Comparison of ENCODE assay signal across 26 cellular contexts in genomic region chr9:95522871-95523370, GRCh38.
"Had no signal": no experiment of that assay in that cellular context is flagged by ENCODE, and none has a peak within 500 bp of the region (broad histone marks: within the 10 kb centered on the region; RNA-seq: fewer than 3 reads in every experiment).

No MANE protein-coding gene starts in this region.

- ATAC-seq: left ventricle myocardium superior; mucosa of descending colon; natural killer cell treated with Interleukin-12 subunit alpha and Interleukin-12 subunit beta and Interleukin-15 and Interleukin-18, amount 100 ng/mL, for 72 hours; pancreas; right lobe of liver; stimulated activated effector memory CD8-positive, alpha-beta T cell treated with anti-CD3 and anti-CD28 coated beads, Interleukin-12 subunit alpha, Interleukin-12 subunit beta, amount 100 ng/mL, for 72 hours had no signal

- H3K9me3 Mint-ChIP-seq: immature natural killer cell; natural killer cell treated with Interleukin-12 subunit alpha and Interleukin-12 subunit beta and Interleukin-15 and Interleukin-18, amount 100 ng/mL, for 72 hours; stimulated activated effector memory CD8-positive, alpha-beta T cell treated with anti-CD3 and anti-CD28 coated beads, Interleukin-12 subunit alpha, Interleukin-12 subunit beta, amount 100 ng/mL, for 72 hours had no signal

- H3K9me3 ChIP-seq: esophagus muscularis mucosa, mucosa of descending colon, neutrophil, pancreas, right lobe of liver, thyroid gland had no signal

- H3K4me3 ChIP-seq: dorsolateral prefrontal cortex, esophagus muscularis mucosa, lung, mucosa of descending colon, pancreas, right lobe of liver, stomach, thyroid gland had no signal

- H3K36me3 Mint-ChIP-seq: immature natural killer cell; mesothelial cell of epicardium; natural killer cell treated with Interleukin-12 subunit alpha and Interleukin-12 subunit beta and Interleukin-15 and Interleukin-18, amount 100 ng/mL, for 72 hours; stimulated activated effector memory CD8-positive, alpha-beta T cell treated with anti-CD3 and anti-CD28 coated beads, Interleukin-12 subunit alpha, Interleukin-12 subunit beta, amount 100 ng/mL, for 72 hours; type B pancreatic cell had no signal

- H3K27ac Mint-ChIP-seq: immature natural killer cell; memory B cell; mesothelial cell of epicardium; naive B cell; natural killer cell treated with Interleukin-12 subunit alpha and Interleukin-12 subunit beta and Interleukin-15 and Interleukin-18, amount 100 ng/mL, for 72 hours; progenitor cell of endocrine pancreas; stimulated activated effector memory CD8-positive, alpha-beta T cell treated with anti-CD3 and anti-CD28 coated beads, Interleukin-12 subunit alpha, Interleukin-12 subunit beta, amount 100 ng/mL, for 72 hours; type B pancreatic cell had no signal

- H3K36me3 ChIP-seq: esophagus muscularis mucosa, neutrophil, pancreas, right lobe of liver, stomach, thyroid gland had no signal

- H3K4me1 ChIP-seq: esophagus muscularis mucosa, pancreas, right lobe of liver, stomach, thyroid gland had no signal

- H3K4me1 Mint-ChIP-seq: immature natural killer cell; memory B cell; mesothelial cell of epicardium; naive B cell; neural crest cell; stimulated activated effector memory CD8-positive, alpha-beta T cell treated with anti-CD3 and anti-CD28 coated beads, Interleukin-12 subunit alpha, Interleukin-12 subunit beta, amount 100 ng/mL, for 72 hours had no signal

- DNase-seq: dorsolateral prefrontal cortex; effector CD8-positive, alpha-beta T cell; foreskin melanocyte; glutamatergic neuron; hypothalamus; immature natural killer cell; left ventricle myocardium superior; mucosa of descending colon; naive B cell; pancreas; right lobe of liver; stimulated activated CD4-positive, alpha-beta T cell treated with anti-CD3 and anti-CD28 coated beads, Interleukin-2, amount 100 ng/mL, for 24 hours; stimulated activated CD4-positive, alpha-beta T cell treated with anti-CD3 and anti-CD28 coated beads, Interleukin-4, amount 100 ng/mL, for 24 hours; stimulated activated naive CD4-positive, alpha-beta T cell treated with Interleukin-2 at 50 U/mL for 16 hours; stomach; thyroid gland had no signal

- H3K27ac ChIP-seq: dorsolateral prefrontal cortex, esophagus muscularis mucosa, neutrophil, pancreas, right lobe of liver, stomach, thyroid gland had no signal

- H3K4me3 Mint-ChIP-seq: immature natural killer cell; memory B cell; mesothelial cell of epicardium; naive B cell; natural killer cell treated with Interleukin-12 subunit alpha and Interleukin-12 subunit beta and Interleukin-15 and Interleukin-18, amount 100 ng/mL, for 72 hours; neural crest cell; stimulated activated effector memory CD8-positive, alpha-beta T cell treated with anti-CD3 and anti-CD28 coated beads, Interleukin-12 subunit alpha, Interleukin-12 subunit beta, amount 100 ng/mL, for 72 hours; type B pancreatic cell had no signal
